ENCODE assay signal across 8 cellular contexts in the genomic region with DNA sequence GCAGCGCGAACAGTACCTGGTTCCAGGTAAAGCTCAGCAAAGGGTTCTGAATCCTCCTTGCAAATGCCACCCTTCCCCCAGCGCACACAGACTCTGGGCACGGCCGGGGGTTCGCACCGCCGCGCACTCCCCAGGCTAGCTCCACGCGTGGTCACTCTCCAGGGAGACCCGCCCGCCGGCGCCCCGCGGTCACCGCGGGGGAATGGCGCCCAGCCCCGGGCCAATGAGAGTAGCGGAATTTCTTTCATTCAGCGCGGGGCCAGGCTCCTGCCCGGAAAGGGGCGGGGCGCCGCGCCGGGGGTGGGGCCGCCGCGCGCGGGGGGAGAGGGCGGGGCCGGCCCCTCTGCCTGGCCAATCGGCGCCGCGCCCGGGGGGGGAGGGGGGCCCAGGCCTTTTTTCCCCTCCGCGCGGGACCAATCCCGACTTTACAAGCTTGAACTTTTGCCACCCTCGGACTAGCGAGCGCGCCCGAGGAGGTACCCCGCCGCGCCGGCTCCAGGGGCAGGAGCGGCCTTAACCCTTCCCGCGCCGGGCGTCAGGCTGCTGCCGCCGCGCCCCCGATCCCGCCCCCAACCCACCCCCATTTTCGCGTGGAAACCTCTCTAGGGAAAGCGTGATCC. TPM values are rescaled to one million over a fixed set of nuclear protein-coding genes. Genes with fewer than 3 reads are reported as not detected.
DNase-seq lines count a peak whose midpoint lies in the region; ATAC-seq and TF ChIP-seq lines count a peak whose summit lies in the region.

No MANE protein-coding gene starts in this region.

- H3K4me3 Mint-ChIP-seq in activated T-helper 2 cell treated with anti-CD3 and anti-CD28 coated beads, Interferon-gamma antibody, Interleukin-2, Interleukin-4, amounts not matched to agents 10 μg/mL and 5 μg/mL and 100 μg/mL, durations not matched to agents 14 hours and 24 hours and 36 hours (ENCODE audit: low read depth) = peak overlapping the region; percentile 87
- H3K4me3 Mint-ChIP-seq in nephron progenitor cell = peak overlapping the region; percentile 95

- DNase-seq in D341Med (ENCODE audit: low spot score) (peak; percentile 98), Karpas-422 (peak; percentile 96), RWPE1 (ENCODE audit: low spot score) (peak; percentile 96), fibroblast of the aortic adventitia (ENCODE audit: low read depth) (peak; percentile 94), nephron progenitor cell (peak; percentile 97)
- peak; percentile 81 for DNase-seq in activated T-helper 2 cell treated with anti-CD3 and anti-CD28 coated beads, Interferon-gamma antibody, Interleukin-2, Interleukin-4, amounts not matched to agents 10 μg/mL and 5 μg/mL and 100 μg/mL, durations not matched to agents 14 hours and 24 hours and 36 hours (ENCODE audit: low spot score)
- DNase-seq in stimulated activated naive CD8-positive, alpha-beta T cell treated with anti-CD3 and anti-CD28 coated beads, Interleukin-15, Interleukin-2, amounts not matched to agents 100 U/mL and 50 U/mL, for 24 hours = peak; percentile 91

- H3K27ac Mint-ChIP-seq in activated T-helper 2 cell treated with anti-CD3 and anti-CD28 coated beads, Interferon-gamma antibody, Interleukin-2, Interleukin-4, amounts not matched to agents 10 μg/mL and 5 μg/mL and 100 μg/mL, durations not matched to agents 14 hours and 24 hours and 36 hours = peak overlapping the region; percentile 59
- H3K27ac Mint-ChIP-seq in nephron progenitor cell = no peak overlapping the region

- TF ChIP-seq CTCF in RWPE1 (conservative IDR thresholded peaks at IDR 0.05; ENCODE audit: low read depth) (no peak), fibroblast of the aortic adventitia (IDR thresholded peaks at IDR 0.05; ENCODE audit: insufficient read depth, low read length) (no peak), nephron progenitor cell (IDR thresholded peaks at IDR 0.05) (no peak)

- H3K4me1 ChIP-seq in Karpas-422 (ENCODE audit: low read length) = peaks cover 22% of the 10 kb centered on the region

- H3K4me1 Mint-ChIP-seq in activated T-helper 2 cell treated with anti-CD3 and anti-CD28 coated beads, Interferon-gamma antibody, Interleukin-2, Interleukin-4, amounts not matched to agents 10 μg/mL and 5 μg/mL and 100 μg/mL, durations not matched to agents 14 hours and 24 hours and 36 hours (ENCODE audit: low read depth) = peaks cover 10% of the 10 kb centered on the region
- peaks cover 48% of the 10 kb centered on the region for H3K4me1 Mint-ChIP-seq in nephron progenitor cell

- H3K9me3 ChIP-seq in Karpas-422 (ENCODE audit: low read length) = no peaks in the 10 kb centered on the region

- peak overlapping the region; percentile 84 for H3K9ac ChIP-seq in Karpas-422 (ENCODE audit: low read length)

- H3K79me2 ChIP-seq in Karpas-422 (ENCODE audit: low read length) = no peaks in the 10 kb centered on the region

- peak overlapping the region; percentile 100 for H2AFZ ChIP-seq in Karpas-422 (ENCODE audit: low read length)

- no peaks in the 10 kb centered on the region for H3K36me3 Mint-ChIP-seq in activated T-helper 2 cell treated with anti-CD3 and anti-CD28 coated beads, Interferon-gamma antibody, Interleukin-2, Interleukin-4, amounts not matched to agents 10 μg/mL and 5 μg/mL and 100 μg/mL, durations not matched to agents 14 hours and 24 hours and 36 hours (ENCODE audit: low read depth)
- peaks cover 6% of the 10 kb centered on the region for H3K36me3 Mint-ChIP-seq in nephron progenitor cell (ENCODE audit: low read depth)

- no peaks in the 10 kb centered on the region for H3K36me3 ChIP-seq in Karpas-422 (ENCODE audit: insufficient read depth, low read length)

- no peaks in the 10 kb centered on the region for H4K20me1 ChIP-seq in Karpas-422 (ENCODE audit: insufficient read depth, low read depth, low read length)

- ATAC-seq in GM21619 (IDR thresholded peaks at IDR 0.05; ENCODE audit: unreplicated experiment) = peak; percentile 60
- ATAC-seq in stimulated activated naive CD8-positive, alpha-beta T cell treated with anti-CD3 and anti-CD28 coated beads, Interleukin-15, Interleukin-2, amounts not matched to agents 100 U/mL and 50 U/mL, for 24 hours = peak; percentile 84

- H3K27ac ChIP-seq in Karpas-422 (ENCODE audit: low read length) (peak overlapping the region; percentile 71), RWPE1 (peak overlapping the region; percentile 94)

- no peaks in the 10 kb centered on the region for H3K27me3 ChIP-seq in Karpas-422 (ENCODE audit: low read length)

- no peaks in the 10 kb centered on the region for H3K9me2 ChIP-seq in Karpas-422 (replicated peaks; ENCODE audit: insufficient read depth, low read length)

- CTCF ChIA-PET in RWPE1 (lab: Yijun Ruan, JAX) = interaction anchor here (0.6 to 1.3 kb wide), 4 partner anchors 73 to 151 kb away, joined by 3 to 4 read pairs (median 3); no protein-coding TSS in a partner anchor

- intact Hi-C loops in activated T-helper 2 cell treated with anti-CD3 and anti-CD28 coated beads, Interferon-gamma antibody, Interleukin-2, Interleukin-4, amounts not matched to agents 10 μg/mL and 5 μg/mL and 100 μg/mL, durations not matched to agents 14 hours and 24 hours and 36 hours (cut with micrococcal nuclease) = loop anchor here (5.0 kb wide), 2 partner anchors 64 to 1141 kb away; a partner anchor contains a TSS

- H3K4me2 ChIP-seq in Karpas-422 (ENCODE audit: low read depth, low read length, poor library complexity, severe bottlenecking) = peak overlapping the region; percentile 100

- H3K4me3 ChIP-seq in Karpas-422 (ENCODE audit: low read length) (peak overlapping the region; percentile 83), fibroblast of the aortic adventitia (ENCODE audit: low read depth, low read length) (peak overlapping the region; percentile 73)

- H3K9me3 Mint-ChIP-seq in activated T-helper 2 cell treated with anti-CD3 and anti-CD28 coated beads, Interferon-gamma antibody, Interleukin-2, Interleukin-4, amounts not matched to agents 10 μg/mL and 5 μg/mL and 100 μg/mL, durations not matched to agents 14 hours and 24 hours and 36 hours = no peaks in the 10 kb centered on the region
- H3K9me3 Mint-ChIP-seq in nephron progenitor cell = no peaks in the 10 kb centered on the region

- POLR2A ChIA-PET in RWPE1 (lab: Yijun Ruan, JAX; ENCODE audit: low non-redundant PET) = no interaction called here

- H3K27me3 Mint-ChIP-seq in activated T-helper 2 cell treated with anti-CD3 and anti-CD28 coated beads, Interferon-gamma antibody, Interleukin-2, Interleukin-4, amounts not matched to agents 10 μg/mL and 5 μg/mL and 100 μg/mL, durations not matched to agents 14 hours and 24 hours and 36 hours (ENCODE audit: low read depth) = peaks cover 21% of the 10 kb centered on the region
- H3K27me3 Mint-ChIP-seq in nephron progenitor cell (ENCODE audit: low read depth, poor library complexity) = peaks cover 3% of the 10 kb centered on the region

RNA-seq across cellular contexts. Expression of a gene that starts 1.1 kb away (rescaled TPM):
- total RNA-seq in Karpas-422 (2014; rRNA removed; shearing (Covaris generic); ENCODE audit: low replicate concordance) = 0.89 and 1.8 TPM in 2 replicates
- 0.43 and 0.57 TPM in 2 replicates for total RNA-seq in activated T-helper 2 cell treated with anti-CD3 and anti-CD28 coated beads, Interferon-gamma antibody, Interleukin-2, Interleukin-4, amounts not matched to agents 10 μg/mL and 5 μg/mL and 100 μg/mL, durations not matched to agents 14 hours and 24 hours and 36 hours
- 17.4 and 27.2 TPM in 2 replicates for total RNA-seq in fibroblast of the aortic adventitia (ENCODE audit: low replicate concordance)

Comparison
In these comparisons a context has a peak if more than half of its experiments do, and no peak if none do; other contexts are left out.
1. Peak in every context shown above with its lines: DNase-seq, ATAC-seq, H3K4me3 ChIP-seq and H3K27ac ChIP-seq.